Comparison of ENCODE assay signal across 24 cellular contexts in genomic region chr10:76396126-76396525, GRCh38.
A peak's percentile ranks its signal among the peaks of the same experiment; 100 is the strongest.
DNase-seq lines count a peak whose midpoint lies in the region; ATAC-seq and TF ChIP-seq lines count a peak whose summit lies in the region.
"Had no signal": no experiment of that assay in that cellular context is flagged by ENCODE, and none has a peak within 500 bp of the region (broad histone marks: within the 10 kb centered on the region; RNA-seq: fewer than 3 reads in every experiment).

No MANE protein-coding gene starts in this region.

- H3K4me2 ChIP-seq in mesendoderm (ENCODE audit: low read length): no peak overlapping the region

- no peaks in the 10 kb centered on the region for H3K79me1 ChIP-seq in mesendoderm (ENCODE audit: low read length)

- H3K4ac ChIP-seq in mesendoderm (ENCODE audit: low read depth, low read length): no peak overlapping the region

- no peak overlapping the region for H2BK120ac ChIP-seq in mesendoderm (ENCODE audit: low read depth, low read length)

- no peak overlapping the region for H4K8ac ChIP-seq in mesendoderm (ENCODE audit: low read depth, low read length)

- no peak overlapping the region for H3K27ac ChIP-seq in mesendoderm (ENCODE audit: low read depth, low read length)
- peak overlapping the region; percentile 70 to 78 for H3K27ac ChIP-seq in uterus
- H3K27ac ChIP-seq: GM23248, lower lobe of right lung had no signal

- H3K4me1 ChIP-seq in mesendoderm (ENCODE audit: control insufficient read depth, low read depth, low read length) (no peaks in the 10 kb centered on the region), uterus (peaks cover 0 to 6% of the 10 kb centered on the region in 2 donors)
- H3K4me1 ChIP-seq: breast epithelium, lower lobe of right lung had no signal

- intact Hi-C loops in uterus (cut with DNase I; ENCODE audit: low total_unique reads): no loop called here

- no peaks in the 10 kb centered on the region for H3K27me3 ChIP-seq in mesendoderm (ENCODE audit: insufficient read depth, low read length, poor library complexity)
- no peaks in the 10 kb centered on the region for H3K27me3 ChIP-seq in uterus
- H3K27me3 ChIP-seq: breast epithelium had no signal

- H4K5ac ChIP-seq in mesendoderm (ENCODE audit: low read length): peak overlapping the region; percentile 42

- H3K4me3 ChIP-seq in mesendoderm (ENCODE audit: low read length): no peak overlapping the region
- H3K4me3 ChIP-seq in uterus: no peak overlapping the region
- H3K4me3 ChIP-seq: breast epithelium, GM23248, lower lobe of right lung, skin epidermis had no signal

- H3K36me3 ChIP-seq in mesendoderm (ENCODE audit: control insufficient read depth, insufficient read depth, low read length) (no peaks in the 10 kb centered on the region), uterus (no peaks in the 10 kb centered on the region)
- H3K36me3 ChIP-seq: breast epithelium, lower lobe of right lung had no signal

- DNase-seq in NCI-H2171 (lab: John Stamatoyannopoulos, UW) (peak; percentile 75), SK-N-DZ (ENCODE audit: low spot score) (peak; percentile 7), mesendoderm (no peak), uterus (no peak), T-helper 1 cell (no peak), HPDE6-E6E7 (ENCODE audit: extremely low spot score) (no peak)
- DNase-seq in NK-92 treated with Interleukin-12 subunit alpha and Interleukin-12 subunit beta, amount 100 ng/mL, for 24 hours (lab: John Stamatoyannopoulos, UW): no peak
- DNase-seq: activated CD4-positive, alpha-beta memory T cell treated with anti-CD3 and anti-CD28 coated beads, Interleukin-2, amount 10 ng/mL, durations not matched to agents 7 days and 5 days; activated CD4-positive, alpha-beta T cell treated with anti-CD3 and anti-CD28 coated beads for 1 hour; activated CD8-positive, alpha-beta memory T cell treated with anti-CD3 and anti-CD28 coated beads, Interleukin-2, amount 50 U/mL, for 4 hours; activated naive CD4-positive, alpha-beta T cell treated with Interleukin-2 at 50 U/mL for 16 hours; CD4-positive, alpha-beta memory T cell; effector CD4-positive, alpha-beta T cell; GM23248; hippocampal formation; lower lobe of right lung; naive thymus-derived CD8-positive, alpha-beta T cell; NCI-H187; NCI-H748 treated with DMSO at 0.1 percent for 48 hours; stimulated activated naive B cell treated with anti-CD40 and anti-IgM and Interleukin-4, amounts not matched to agents 10 μg/mL and 1 μg/mL and 100 μg/mL, for 72 hours; T-helper 2 cell had no signal

- H3K79me2 ChIP-seq in mesendoderm (ENCODE audit: control insufficient read depth, insufficient read depth, low read length): no peaks in the 10 kb centered on the region

- H2AK5ac ChIP-seq in mesendoderm (ENCODE audit: low read length): no peak overlapping the region

- no CpG with 5 or more reads among the region's 6 CpGs for WGBS in mesendoderm (ENCODE audit: extremely low coverage, insufficient coverage, low lambda C conversion rate)

- H3K18ac ChIP-seq in mesendoderm (ENCODE audit: low read length): no peak overlapping the region

- ATAC-seq in GM21529 (IDR thresholded peaks at IDR 0.05; ENCODE audit: unreplicated experiment): no peak
- ATAC-seq: lower lobe of right lung; naive thymus-derived CD8-positive, alpha-beta T cell; stimulated activated naive B cell treated with anti-CD40 and anti-IgM and Interleukin-4, amounts not matched to agents 10 μg/mL and 1 μg/mL and 100 μg/mL, for 72 hours had no signal

- TF ChIP-seq POLR2A in uterus (IDR thresholded peaks at IDR 0.05): no peak

- no peak overlapping the region for H3K9ac ChIP-seq in mesendoderm (ENCODE audit: low read length)
- H3K9ac ChIP-seq: GM23248 had no signal

- H2BK15ac ChIP-seq in mesendoderm (replicated peaks; ENCODE audit: low read depth): no peak overlapping the region

- H2BK5ac ChIP-seq in mesendoderm (ENCODE audit: low read length): no peak overlapping the region

- no peak overlapping the region for H3K23ac ChIP-seq in mesendoderm (ENCODE audit: low read length)

- TF ChIP-seq CTCF in uterus (IDR thresholded peaks at IDR 0.05): no peak

- no peaks in the 10 kb centered on the region for H3K9me3 ChIP-seq in uterus
- H3K9me3 ChIP-seq: breast epithelium, lower lobe of right lung had no signal

- H3K56ac ChIP-seq in mesendoderm (ENCODE audit: low read length): no peak overlapping the region

Comparison
In these comparisons a context has a peak if more than half of its experiments do, and no peak if none do; other contexts are left out.
1. DNase-seq: peak in NCI-H2171 (single experiment) and SK-N-DZ (single experiment); none in mesendoderm (single experiment), uterus (0 of 2), NK-92 treated with Interleukin-12 subunit alpha and Interleukin-12 subunit beta, amount 100 ng/mL, for 24 hours (single experiment), T-helper 1 cell (0 of 5) and HPDE6-E6E7 (single experiment).